ENCODE assay signal across 1 cellular context in genomic region chr1:162191396-162192322, GRCh38.
TF ChIP-seq lines count a peak whose summit lies in the region.

No MANE protein-coding gene starts in this region.

TF ChIP-seq in HEK293, 187 proteins besides CTCF, POLR2A, EP300 and RAD21 (continued from another document):
- no peak for TF ChIP-seq PRDM2 (tag by site-specific recombination; IDR thresholded peaks at IDR 0.05; ENCODE audit: borderline replicate concordance)
- no peak for TF ChIP-seq ZNF18 (tag by site-specific recombination; IDR thresholded peaks at IDR 0.05)
- no peak for TF ChIP-seq ZNF792 (tag by site-specific recombination; IDR thresholded peaks at IDR 0.05)
- TF ChIP-seq ZFP41 (tag by site-specific recombination; IDR thresholded peaks at IDR 0.05; ENCODE audit: borderline replicate concordance), result no peak
- no peak for TF ChIP-seq ZNF416 (tag by site-specific recombination; IDR thresholded peaks at IDR 0.05)
- no peak for TF ChIP-seq ZXDB (tag by site-specific recombination; IDR thresholded peaks at IDR 0.05)
- no peak for TF ChIP-seq ZNF658 (tag by site-specific recombination; IDR thresholded peaks at IDR 0.05)
TF ChIP-seq in HEK293: peak in this region for 6.
